ENCODE assay signal across 10 cellular contexts in genomic region chr18:12886498-12887126, GRCh38. TPM values are rescaled to one million over a fixed set of nuclear protein-coding genes. Genes with fewer than 3 reads are reported as not detected.
DNase-seq lines count a peak whose midpoint lies in the region; ATAC-seq and TF ChIP-seq lines count a peak whose summit lies in the region.
"Had no signal": no experiment of that assay in that cellular context is flagged by ENCODE, and none has a peak within 500 bp of the region (broad histone marks: within the 10 kb centered on the region; RNA-seq: fewer than 3 reads in every experiment).

No MANE protein-coding gene starts in this region.

- peak overlapping the region in 3 of 4 donors; percentile 41 to 93 (median 44) for H3K4me3 Mint-ChIP-seq in IgD-negative memory B cell
- H3K4me3 Mint-ChIP-seq in naive thymus-derived CD8-positive, alpha-beta T cell = peak overlapping the region in 1 of 10 donors; percentile 2

- peaks cover 0 to 6% of the 10 kb centered on the region in 2 donors for H3K4me1 ChIP-seq in ascending aorta

- H3K27me3 Mint-ChIP-seq in IgD-negative memory B cell = no peaks in the 10 kb centered on the region
- H3K27me3 Mint-ChIP-seq in naive thymus-derived CD8-positive, alpha-beta T cell = no peaks in the 10 kb centered on the region

- POLR2A ChIA-PET in naive thymus-derived CD8-positive, alpha-beta T cell (lab: Charles Lee) = interaction anchor here (0.5 to 0.8 kb wide), 4 partner anchors 62 to 502 kb away, joined by 3 to 8 read pairs (median 3); partner anchors contain the start of gene SEH1L

- H3K9me3 ChIP-seq in ascending aorta = no peaks in the 10 kb centered on the region
- H3K9me3 ChIP-seq: BLaER1 treated with 17β-estradiol and CSF1 and Interleukin-3, amounts not matched to agents 10 nM and 100 nM had no signal

- H3K9me3 Mint-ChIP-seq in IgD-negative memory B cell = no peaks in the 10 kb centered on the region
- H3K9me3 Mint-ChIP-seq in naive thymus-derived CD8-positive, alpha-beta T cell = no peaks in the 10 kb centered on the region

- peak overlapping the region in 1 of 3 donors; percentile 99 for H3K27ac Mint-ChIP-seq in IgD-negative memory B cell
- H3K27ac Mint-ChIP-seq in naive thymus-derived CD8-positive, alpha-beta T cell = peak overlapping the region in 7 of 10 donors; percentile 34 to 75 (median 41)

- TF ChIP-seq CTCF in ascending aorta (IDR thresholded peaks at IDR 0.05) = peak in 2 of 3 experiments; percentile 6 to 19

- no peak overlapping the region for H3K4me3 ChIP-seq in ascending aorta

- peak; percentile 5 to 27 for DNase-seq in NCI-H526 (lab: John Stamatoyannopoulos, UW)
- no peak for DNase-seq in NCI-H526 treated with DMSO at 0.1 percent for 48 hours (lab: John Stamatoyannopoulos, UW)
- no peak for DNase-seq in ascending aorta (ENCODE audit: low spot score in 2 of 2)
- no peak for DNase-seq in naive thymus-derived CD8-positive, alpha-beta T cell
- no peak for DNase-seq in inferior parietal cortex (ENCODE audit: extremely low spot score)
- DNase-seq: effector CD8-positive, alpha-beta T cell had no signal

- no peak for ATAC-seq in naive thymus-derived CD8-positive, alpha-beta T cell
- ATAC-seq in GM18511 (IDR thresholded peaks at IDR 0.05; ENCODE audit: unreplicated experiment) = no peak
- ATAC-seq in HG03378 (IDR thresholded peaks at IDR 0.05; ENCODE audit: unreplicated experiment) = no peak

- no peaks in the 10 kb centered on the region for H3K36me3 ChIP-seq in ascending aorta

- peaks cover 3% of the 10 kb centered on the region for H3K36me3 Mint-ChIP-seq in IgD-negative memory B cell
- H3K36me3 Mint-ChIP-seq in naive thymus-derived CD8-positive, alpha-beta T cell = no peaks in the 10 kb centered on the region

- no peaks in the 10 kb centered on the region for H3K27me3 ChIP-seq in ascending aorta
- H3K27me3 ChIP-seq: BLaER1 treated with 17β-estradiol and CSF1 and Interleukin-3, amounts not matched to agents 10 nM and 100 nM had no signal

- H3K4me1 Mint-ChIP-seq in IgD-negative memory B cell = peaks cover 34 to 51% (median 38%) of the 10 kb centered on the region in 3 donors
- peaks cover 11 to 39% (median 26%) of the 10 kb centered on the region in 4 donors for H3K4me1 Mint-ChIP-seq in naive thymus-derived CD8-positive, alpha-beta T cell

- intact Hi-C loops in ascending aorta (cut with DNase I) = loop anchor here (10.0 kb wide), 1 partner anchor 572 kb away; no protein-coding TSS in a partner anchor

- H3K27ac ChIP-seq in ascending aorta = no peak overlapping the region

RNA-seq across cellular contexts. Expression of gene PTPN2, which starts 2.6 kb away (rescaled TPM):
- 97.8 TPM for polyA plus RNA-seq in IgD-negative memory B cell
- 81.8 TPM for total RNA-seq in ascending aorta
- 10 to 100 TPM; 62.7 to 71.7 TPM for total RNA-seq in naive thymus-derived CD8-positive, alpha-beta T cell
- polyA plus RNA-seq in naive thymus-derived CD8-positive, alpha-beta T cell = 10 to 100 TPM; 71.4 to 76.1 (median 74.2) TPM

Comparison
In these comparisons a context has a peak if more than half of its experiments do, and no peak if none do; other contexts are left out.
1. DNase-seq: peak in NCI-H526 (2 of 2); none in NCI-H526 treated with DMSO at 0.1 percent for 48 hours (single experiment), ascending aorta (0 of 2), naive thymus-derived CD8-positive, alpha-beta T cell (0 of 10) and inferior parietal cortex (single experiment).